ENCODE assay signal across 26 cellular contexts in genomic region chr16:3785413-3785812, GRCh38.
"Had no signal": no experiment of that assay in that cellular context is flagged by ENCODE, and none has a peak within 500 bp of the region (broad histone marks: within the 10 kb centered on the region; RNA-seq: fewer than 3 reads in every experiment).

No MANE protein-coding gene starts in this region.

- DNase-seq: activated B cell treated with CpG ODN at 0.5 μM for 24 hours; activated CD4-positive, alpha-beta T cell treated with anti-CD3 and anti-CD28 coated beads for 48 hours; activated CD4-positive, alpha-beta T cell treated with anti-CD3 and anti-CD28 coated beads, Interleukin-2, amount 50 U/mL, for 1 hour; activated CD4-positive, alpha-beta T cell treated with anti-CD3 and anti-CD28 coated beads, Interleukin-2, amount 50 U/mL, for 48 hours; activated CD8-positive, alpha-beta memory T cell treated with anti-CD3 and anti-CD28 coated beads for 24 hours; activated CD8-positive, alpha-beta T cell treated with anti-CD3 and anti-CD28 coated beads for 36 hours; activated gamma-delta T cell; activated naive CD4-positive, alpha-beta T cell; activated naive CD8-positive, alpha-beta T cell treated with anti-CD3 and anti-CD28 coated beads for 36 hours; activated naive CD8-positive, alpha-beta T cell treated with anti-CD3 and anti-CD28 coated beads, Interleukin-2, amount 50 U/mL, for 24 hours; activated T-cell treated with anti-CD3 and anti-CD28 coated beads, Interleukin-2, amount 50 U/mL, for 72 hours; amygdala; aorta; body of pancreas; effector memory CD4-positive, alpha-beta T cell; endodermal cell; foreskin fibroblast; T-cell; T1000; WERI-Rb-1 had no signal

- H3K27ac ChIP-seq: adrenal gland, body of pancreas, WERI-Rb-1 had no signal

- H3K27me3 ChIP-seq: adrenal gland, body of pancreas had no signal

- H3K27ac Mint-ChIP-seq: activated B cell treated with CpG ODN at 0.5 μM for 24 hours; activated CD8-positive, alpha-beta T cell treated with anti-CD3 and anti-CD28 coated beads for 36 hours; activated naive CD4-positive, alpha-beta T cell treated with anti-CD3 and anti-CD28 coated beads, Interleukin-2, amount 50 U/mL, for 24 hours; activated naive CD8-positive, alpha-beta T cell treated with anti-CD3 and anti-CD28 coated beads for 36 hours; activated naive CD8-positive, alpha-beta T cell treated with anti-CD3 and anti-CD28 coated beads, Interleukin-2, amount 50 U/mL, for 24 hours; activated T-cell treated with anti-CD3 and anti-CD28 coated beads, Interleukin-2, amount 50 U/mL, for 72 hours; endodermal cell; T-cell; T-helper 1 cell treated with Interleukin-12 subunit alpha and Interleukin-12 subunit beta and Interleukin-4 antibody, amounts not matched to agents 30 μg/mL and 1 μg/mL, for 36 hours; T-helper 2 cell treated with Interferon-gamma antibody and Interleukin-4, amounts not matched to agents 5 μg/mL and 100 μg/mL, for 36 hours had no signal

- H3K4me1 ChIP-seq: body of pancreas had no signal

- H3K4me3 Mint-ChIP-seq: activated B cell treated with CpG ODN at 0.5 μM for 24 hours; activated CD8-positive, alpha-beta T cell treated with anti-CD3 and anti-CD28 coated beads for 36 hours; activated naive CD4-positive, alpha-beta T cell treated with anti-CD3 and anti-CD28 coated beads, Interleukin-2, amount 50 U/mL, for 24 hours; activated naive CD8-positive, alpha-beta T cell treated with anti-CD3 and anti-CD28 coated beads for 36 hours; activated naive CD8-positive, alpha-beta T cell treated with anti-CD3 and anti-CD28 coated beads, Interleukin-2, amount 50 U/mL, for 24 hours; activated T-cell treated with anti-CD3 and anti-CD28 coated beads, Interleukin-2, amount 50 U/mL, for 72 hours; endodermal cell; T-cell; T-helper 1 cell treated with Interleukin-12 subunit alpha and Interleukin-12 subunit beta and Interleukin-4 antibody, amounts not matched to agents 30 μg/mL and 1 μg/mL, for 36 hours; T-helper 2 cell treated with Interferon-gamma antibody and Interleukin-4, amounts not matched to agents 5 μg/mL and 100 μg/mL, for 36 hours had no signal

- H3K27me3 Mint-ChIP-seq: activated B cell treated with CpG ODN at 0.5 μM for 24 hours; activated CD8-positive, alpha-beta T cell treated with anti-CD3 and anti-CD28 coated beads for 36 hours; activated naive CD4-positive, alpha-beta T cell treated with anti-CD3 and anti-CD28 coated beads, Interleukin-2, amount 50 U/mL, for 24 hours; activated naive CD8-positive, alpha-beta T cell treated with anti-CD3 and anti-CD28 coated beads for 36 hours; activated naive CD8-positive, alpha-beta T cell treated with anti-CD3 and anti-CD28 coated beads, Interleukin-2, amount 50 U/mL, for 24 hours; T-cell had no signal

- ATAC-seq: activated CD4-positive, CD25-positive, alpha-beta regulatory T cell treated with anti-CD3 and anti-CD28 coated beads, Interleukin-2, amount 50 U/mL, for 24 hours; activated CD8-positive, alpha-beta T cell treated with anti-CD3 and anti-CD28 coated beads for 36 hours; activated naive CD8-positive, alpha-beta T cell treated with anti-CD3 and anti-CD28 coated beads, Interleukin-2, amount 50 U/mL, for 24 hours; activated T-cell treated with anti-CD3 and anti-CD28 coated beads, Interleukin-2, amount 50 U/mL, for 72 hours; body of pancreas; esophagus mucosa; T-cell had no signal

- H3K4me1 Mint-ChIP-seq: endodermal cell had no signal

- H3K4me3 ChIP-seq: adrenal gland, body of pancreas had no signal

- H3K9me3 Mint-ChIP-seq: activated B cell treated with CpG ODN at 0.5 μM for 24 hours; activated CD8-positive, alpha-beta T cell treated with anti-CD3 and anti-CD28 coated beads for 36 hours; activated naive CD4-positive, alpha-beta T cell treated with anti-CD3 and anti-CD28 coated beads, Interleukin-2, amount 50 U/mL, for 24 hours; activated naive CD8-positive, alpha-beta T cell treated with anti-CD3 and anti-CD28 coated beads for 36 hours; activated naive CD8-positive, alpha-beta T cell treated with anti-CD3 and anti-CD28 coated beads, Interleukin-2, amount 50 U/mL, for 24 hours; activated T-cell treated with anti-CD3 and anti-CD28 coated beads, Interleukin-2, amount 50 U/mL, for 72 hours; endodermal cell; T-cell; T-helper 1 cell treated with Interleukin-12 subunit alpha and Interleukin-12 subunit beta and Interleukin-4 antibody, amounts not matched to agents 30 μg/mL and 1 μg/mL, for 36 hours; T-helper 2 cell treated with Interferon-gamma antibody and Interleukin-4, amounts not matched to agents 5 μg/mL and 100 μg/mL, for 36 hours had no signal

- H3K9me3 ChIP-seq: adrenal gland, body of pancreas had no signal
